ENCODE assay signal across 38 cellular contexts in genomic region chr1:239570878-239571277, GRCh38.
"Had no signal": no experiment of that assay in that cellular context is flagged by ENCODE, and none has a peak within 500 bp of the region (broad histone marks: within the 10 kb centered on the region; RNA-seq: fewer than 3 reads in every experiment).

No MANE protein-coding gene starts in this region.

- H3K36me3 ChIP-seq: ascending aorta, brain microvascular endothelial cell, breast epithelium had no signal

- H3K27ac Mint-ChIP-seq: activated CD4-positive, alpha-beta memory T cell treated with anti-CD3 and anti-CD28 coated beads, Interleukin-2, amount 10 ng/mL, durations not matched to agents 7 days and 5 days; activated CD4-positive, alpha-beta T cell treated with anti-CD3 and anti-CD28 coated beads for 36 hours; activated CD4-positive, alpha-beta T cell treated with anti-CD3 and anti-CD28 coated beads, Interleukin-2, amount 10 ng/mL, durations not matched to agents 7 days and 5 days; activated CD8-positive, alpha-beta T cell treated with anti-CD3 and anti-CD28 coated beads, Interleukin-2, amount 10 ng/mL, durations not matched to agents 7 days and 5 days; activated naive CD4-positive, alpha-beta T cell treated with anti-CD3 and anti-CD28 coated beads, Interleukin-2, amount 10 ng/mL, durations not matched to agents 7 days and 5 days; activated naive CD8-positive, alpha-beta T cell; activated naive CD8-positive, alpha-beta T cell treated with anti-CD3 and anti-CD28 coated beads, Interleukin-2, amount 10 ng/mL, durations not matched to agents 7 days and 5 days; activated naive CD8-positive, alpha-beta T cell treated with anti-CD3 and anti-CD28 coated beads, Interleukin-2, amount 50 U/mL, for 24 hours; activated T-helper 2 cell treated with anti-CD3 and anti-CD28 coated beads, Interferon-gamma antibody, Interleukin-2, Interleukin-4, amounts not matched to agents 10 μg/mL and 5 μg/mL and 100 μg/mL, durations not matched to agents 14 hours and 24 hours and 36 hours; T-helper 1 cell treated with Interleukin-12 subunit alpha and Interleukin-12 subunit beta and Interleukin-4 antibody, amounts not matched to agents 30 μg/mL and 1 μg/mL, for 36 hours; T-helper 2 cell treated with Interferon-gamma antibody and Interleukin-4, amounts not matched to agents 5 μg/mL and 100 μg/mL, for 36 hours; WTC11 had no signal

- H3K4me1 ChIP-seq: ascending aorta, breast epithelium had no signal

- FAIRE-seq: TTC549 had no signal

- H3K4me1 Mint-ChIP-seq: activated CD4-positive, alpha-beta memory T cell treated with anti-CD3 and anti-CD28 coated beads, Interleukin-2, amount 10 ng/mL, durations not matched to agents 7 days and 5 days; activated naive CD4-positive, alpha-beta T cell treated with anti-CD3 and anti-CD28 coated beads, Interleukin-2, amount 10 ng/mL, durations not matched to agents 7 days and 5 days; activated naive CD4-positive, alpha-beta T cell treated with anti-CD3 and anti-CD28 coated beads, Interleukin-2, amount 50 U/mL, for 24 hours; central memory CD8-positive, alpha-beta T cell had no signal

- ATAC-seq: activated CD4-positive, alpha-beta T cell treated with anti-CD3 and anti-CD28 coated beads for 36 hours; activated CD4-positive, CD25-positive, alpha-beta regulatory T cell treated with anti-CD3 and anti-CD28 coated beads, Interleukin-2, amount 50 U/mL, for 24 hours; activated CD8-positive, alpha-beta T cell treated with anti-CD3 and anti-CD28 coated beads, Interleukin-2, amount 10 ng/mL, durations not matched to agents 7 days and 5 days; activated naive CD8-positive, alpha-beta T cell treated with anti-CD3 and anti-CD28 coated beads, Interleukin-2, amount 50 U/mL, for 24 hours; activated T-cell treated with anti-CD3 and anti-CD28 coated beads, Interleukin-2, amount 50 U/mL, for 4 hours; WTC11 had no signal

- H3K36me3 Mint-ChIP-seq: activated naive CD4-positive, alpha-beta T cell treated with anti-CD3 and anti-CD28 coated beads, Interleukin-2, amount 10 ng/mL, durations not matched to agents 7 days and 5 days; activated naive CD4-positive, alpha-beta T cell treated with anti-CD3 and anti-CD28 coated beads, Interleukin-2, amount 50 U/mL, for 24 hours; activated naive CD8-positive, alpha-beta T cell; activated naive CD8-positive, alpha-beta T cell treated with anti-CD3 and anti-CD28 coated beads, Interleukin-2, amount 10 ng/mL, durations not matched to agents 7 days and 5 days; WTC11 had no signal

- H3K27ac ChIP-seq: ascending aorta, brain microvascular endothelial cell, breast epithelium, VCaP had no signal

- H3K4me3 ChIP-seq: ascending aorta, breast epithelium had no signal

- H3K27me3 Mint-ChIP-seq: activated CD4-positive, alpha-beta memory T cell treated with anti-CD3 and anti-CD28 coated beads, Interleukin-2, amount 10 ng/mL, durations not matched to agents 7 days and 5 days; activated CD4-positive, alpha-beta T cell treated with anti-CD3 and anti-CD28 coated beads for 36 hours; activated CD4-positive, alpha-beta T cell treated with anti-CD3 and anti-CD28 coated beads, Interleukin-2, amount 10 ng/mL, durations not matched to agents 7 days and 5 days; activated naive CD4-positive, alpha-beta T cell treated with anti-CD3 and anti-CD28 coated beads, Interleukin-2, amount 10 ng/mL, durations not matched to agents 7 days and 5 days; activated naive CD4-positive, alpha-beta T cell treated with anti-CD3 and anti-CD28 coated beads, Interleukin-2, amount 50 U/mL, for 24 hours; activated naive CD8-positive, alpha-beta T cell; activated naive CD8-positive, alpha-beta T cell treated with anti-CD3 and anti-CD28 coated beads, Interleukin-2, amount 10 ng/mL, durations not matched to agents 7 days and 5 days; activated naive CD8-positive, alpha-beta T cell treated with anti-CD3 and anti-CD28 coated beads, Interleukin-2, amount 50 U/mL, for 24 hours; central memory CD8-positive, alpha-beta T cell had no signal

- H3K9me3 ChIP-seq: ascending aorta, breast epithelium had no signal

- H3K27me3 ChIP-seq: ascending aorta, brain microvascular endothelial cell, breast epithelium had no signal

- DNase-seq: activated CD4-positive, alpha-beta memory T cell treated with anti-CD3 and anti-CD28 coated beads, Interleukin-2, amount 10 ng/mL, durations not matched to agents 7 days and 5 days; activated CD4-positive, alpha-beta T cell treated with anti-CD3 and anti-CD28 coated beads for 1 hour; activated CD4-positive, alpha-beta T cell treated with anti-CD3 and anti-CD28 coated beads for 36 hours; activated CD4-positive, alpha-beta T cell treated with anti-CD3 and anti-CD28 coated beads for 48 hours; activated CD4-positive, alpha-beta T cell treated with anti-CD3 and anti-CD28 coated beads, Interleukin-2, amount 10 ng/mL, durations not matched to agents 7 days and 5 days; activated CD4-positive, alpha-beta T cell treated with anti-CD3 and anti-CD28 coated beads, Interleukin-2, amount 50 U/mL, for 48 hours; activated CD4-positive, CD25-positive, alpha-beta regulatory T cell; activated CD8-positive, alpha-beta memory T cell treated with anti-CD3 and anti-CD28 coated beads, Interleukin-2, amount 50 U/mL, for 4 hours; activated CD8-positive, alpha-beta T cell treated with anti-CD3 and anti-CD28 coated beads, Interleukin-2, amount 10 ng/mL, durations not matched to agents 7 days and 5 days; activated effector memory CD4-positive, alpha-beta T cell treated with Interleukin-2 at 50 U/mL for 16 hours; activated gamma-delta T cell; activated naive CD4-positive, alpha-beta T cell treated with anti-CD3 and anti-CD28 coated beads, Interleukin-2, amount 10 ng/mL, durations not matched to agents 7 days and 5 days; activated naive CD4-positive, alpha-beta T cell treated with Interleukin-2 at 50 U/mL for 16 hours; activated naive CD8-positive, alpha-beta T cell treated with anti-CD3 and anti-CD28 coated beads, Interleukin-2, amount 10 ng/mL, durations not matched to agents 7 days and 5 days; activated naive CD8-positive, alpha-beta T cell treated with anti-CD3 and anti-CD28 coated beads, Interleukin-2, amount 50 U/mL, for 24 hours; activated T-cell treated with anti-CD3 and anti-CD28 coated beads for 4 hours; activated T-cell treated with anti-CD3 and anti-CD28 coated beads, Interleukin-2, amount 50 U/mL, for 1 hour; activated T-cell treated with anti-CD3 and anti-CD28 coated beads, Interleukin-2, amount 50 U/mL, for 4 hours; amygdala; anterior cingulate cortex; brain microvascular endothelial cell; cerebellar nuclear complex; SW 1271; T-helper 1 cell; T-helper 2 cell; T-helper 9 cell had no signal

- H3K4me3 Mint-ChIP-seq: activated CD4-positive, alpha-beta memory T cell treated with anti-CD3 and anti-CD28 coated beads, Interleukin-2, amount 10 ng/mL, durations not matched to agents 7 days and 5 days; activated CD4-positive, alpha-beta T cell treated with anti-CD3 and anti-CD28 coated beads for 36 hours; activated CD4-positive, alpha-beta T cell treated with anti-CD3 and anti-CD28 coated beads, Interleukin-2, amount 10 ng/mL, durations not matched to agents 7 days and 5 days; activated CD8-positive, alpha-beta T cell treated with anti-CD3 and anti-CD28 coated beads, Interleukin-2, amount 10 ng/mL, durations not matched to agents 7 days and 5 days; activated naive CD4-positive, alpha-beta T cell treated with anti-CD3 and anti-CD28 coated beads, Interleukin-2, amount 10 ng/mL, durations not matched to agents 7 days and 5 days; activated naive CD4-positive, alpha-beta T cell treated with anti-CD3 and anti-CD28 coated beads, Interleukin-2, amount 50 U/mL, for 24 hours; activated naive CD8-positive, alpha-beta T cell; activated naive CD8-positive, alpha-beta T cell treated with anti-CD3 and anti-CD28 coated beads, Interleukin-2, amount 10 ng/mL, durations not matched to agents 7 days and 5 days; activated naive CD8-positive, alpha-beta T cell treated with anti-CD3 and anti-CD28 coated beads, Interleukin-2, amount 50 U/mL, for 24 hours; activated T-cell treated with anti-CD3 and anti-CD28 coated beads, Interleukin-2, amount 50 U/mL, for 4 hours; central memory CD8-positive, alpha-beta T cell; T-helper 1 cell treated with Interleukin-12 subunit alpha and Interleukin-12 subunit beta and Interleukin-4 antibody, amounts not matched to agents 30 μg/mL and 1 μg/mL, for 36 hours; T-helper 2 cell treated with Interferon-gamma antibody and Interleukin-4, amounts not matched to agents 5 μg/mL and 100 μg/mL, for 36 hours; WTC11 had no signal

- H3K9me3 Mint-ChIP-seq: activated CD4-positive, alpha-beta T cell treated with anti-CD3 and anti-CD28 coated beads, Interleukin-2, amount 10 ng/mL, durations not matched to agents 7 days and 5 days; activated naive CD4-positive, alpha-beta T cell treated with anti-CD3 and anti-CD28 coated beads, Interleukin-2, amount 10 ng/mL, durations not matched to agents 7 days and 5 days; activated T-cell treated with anti-CD3 and anti-CD28 coated beads, Interleukin-2, amount 50 U/mL, for 4 hours; activated T-helper 2 cell treated with anti-CD3 and anti-CD28 coated beads, Interferon-gamma antibody, Interleukin-2, Interleukin-4, amounts not matched to agents 10 μg/mL and 5 μg/mL and 100 μg/mL, durations not matched to agents 14 hours and 24 hours and 36 hours; central memory CD8-positive, alpha-beta T cell; T-helper 1 cell treated with Interleukin-12 subunit alpha and Interleukin-12 subunit beta and Interleukin-4 antibody, amounts not matched to agents 30 μg/mL and 1 μg/mL, for 36 hours; T-helper 2 cell treated with Interferon-gamma antibody and Interleukin-4, amounts not matched to agents 5 μg/mL and 100 μg/mL, for 36 hours had no signal
